28 cellular contexts compared by ENCODE assay signal in the genomic region with DNA sequence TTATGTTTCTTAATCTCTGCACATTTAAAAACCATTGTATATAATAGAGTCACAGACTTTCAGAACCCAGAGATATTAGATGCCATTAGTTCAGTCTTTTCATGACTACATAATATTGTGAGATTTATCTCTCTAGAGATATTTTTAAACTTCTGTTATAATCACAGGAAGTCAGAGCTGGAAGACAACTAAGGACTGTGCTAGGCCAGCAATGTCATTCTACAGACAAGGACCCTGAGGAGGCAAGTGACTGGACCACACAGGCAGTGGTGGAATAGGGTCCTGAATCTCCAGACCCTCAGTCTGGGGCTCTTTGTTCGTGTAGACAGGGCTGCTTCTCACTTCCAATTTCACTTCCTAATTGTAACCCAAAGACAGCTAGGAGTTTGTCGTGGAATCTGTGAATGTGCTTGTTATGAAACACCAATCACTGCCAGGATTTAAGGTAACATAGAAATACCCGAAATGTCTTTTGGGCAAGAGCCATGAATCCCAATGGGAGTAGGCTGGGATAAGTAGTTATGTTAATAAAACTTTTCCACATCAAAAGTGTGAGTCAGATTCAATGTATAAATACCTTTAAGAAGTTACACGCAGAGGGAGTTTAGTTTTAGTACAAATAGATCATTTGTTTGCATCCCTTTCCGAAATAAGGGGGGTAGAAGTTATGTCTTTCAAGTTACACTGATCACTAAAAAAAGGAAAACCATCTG.
DNase-seq lines count a peak whose midpoint lies in the region; ATAC-seq, FAIRE-seq and TF ChIP-seq lines count a peak whose summit lies in the region.
"Had no signal": no experiment of that assay in that cellular context is flagged by ENCODE, and none has a peak within 500 bp of the region (broad histone marks: within the 10 kb centered on the region; RNA-seq: fewer than 3 reads in every experiment).

No MANE protein-coding gene starts in this region.

- no peak overlapping the region for H4K8ac ChIP-seq in H1 (ENCODE audit: extremely low read depth, insufficient read depth, low read length)

- H3K9me3 ChIP-seq in heart left ventricle (no peaks in the 10 kb centered on the region), H1 (ENCODE audit: insufficient read depth in 2 of 2, low read depth in 1 of 2, low read length in 1 of 2) (no peaks in the 10 kb centered on the region), iPS-20b (ENCODE audit: insufficient read depth, low read depth, low read length) (no peaks in the 10 kb centered on the region)
- H3K9me3 ChIP-seq: esophagus squamous epithelium, upper lobe of right lung had no signal

- peak overlapping the region; percentile 54 for H4K91ac ChIP-seq in H1 (replicated peaks; ENCODE audit: insufficient read length, low read length)

- H3K23me2 ChIP-seq in H1 (ENCODE audit: low read depth, low read length) = no peaks in the 10 kb centered on the region; the same call in 1 of the 2 replicates

- H3K14ac ChIP-seq in H1 (ENCODE audit: insufficient read length) = no peak overlapping the region

- H2BK5ac ChIP-seq in H1 (ENCODE audit: low read depth, low read length) = peak overlapping the region; percentile 86

- peak overlapping the region; percentile 89; the same call in 1 of the 2 replicates for H3K18ac ChIP-seq in H1 (ENCODE audit: extremely low read depth, low read length)

- no peaks in the 10 kb centered on the region for H3K27me3 ChIP-seq in heart left ventricle
- H3K27me3 ChIP-seq in H1 (replicated peaks in 1 of 4; ENCODE audit: control insufficient read depth in 3 of 4, extremely low read depth in 1 of 4, insufficient read depth in 3 of 4, low read length in 3 of 4) = no peaks in the 10 kb centered on the region
- H3K27me3 ChIP-seq in iPS-20b (ENCODE audit: insufficient read depth, low read length) = no peaks in the 10 kb centered on the region
- H3K27me3 ChIP-seq: esophagus squamous epithelium, upper lobe of right lung had no signal

- CTCF ChIA-PET in H1 (lab: Charles Lee; ENCODE audit: partially characterized antibody) = interaction anchor here (1.2 to 1.6 kb wide), 2 partner anchors 22 to 140 kb away, joined by 3 to 4 read pairs; no protein-coding TSS in a partner anchor

- peak overlapping the region; percentile 93 for H2BK12ac ChIP-seq in H1 (ENCODE audit: low read depth, low read length)

- H3K4me3 ChIP-seq in heart left ventricle = no peak overlapping the region
- no peak overlapping the region for H3K4me3 ChIP-seq in H1 (ENCODE audit: extremely low read depth in 1 of 4, insufficient read depth in 2 of 4, low read depth in 3 of 4, low read length in 4 of 4)
- no peak overlapping the region for H3K4me3 ChIP-seq in iPS-20b (ENCODE audit: low read length)
- H3K4me3 ChIP-seq: esophagus squamous epithelium, upper lobe of right lung had no signal

- H3K36me3 ChIP-seq in heart left ventricle (no peaks in the 10 kb centered on the region), H1 (ENCODE audit: control insufficient read depth in 2 of 4, insufficient read depth in 4 of 4, low read length in 3 of 4) (no peaks in the 10 kb centered on the region), iPS-20b (ENCODE audit: insufficient read depth, low read depth, low read length) (no peaks in the 10 kb centered on the region)
- H3K36me3 ChIP-seq: esophagus squamous epithelium, upper lobe of right lung had no signal

- no peaks in the 10 kb centered on the region for H3K79me2 ChIP-seq in H1 (ENCODE audit: control insufficient read depth in 1 of 2, insufficient read depth in 2 of 2, low read length in 2 of 2)

- H3K56ac ChIP-seq in H1 (replicated peaks; ENCODE audit: insufficient read length, low read depth, low read length) = no peak overlapping the region

- peak overlapping the region; percentile 96 for H2BK20ac ChIP-seq in H1 (ENCODE audit: low read length)

- DNase-seq in heart left ventricle (no peak), cardiac septum (ENCODE audit: low spot score) (no peak), H1 (ENCODE audit: low read depth in 1 of 2, low spot score in 2 of 2) (no peak), COR-L47 (lab: John Stamatoyannopoulos, UW) (no peak)
- DNase-seq in stimulated activated CD4-positive, alpha-beta T cell treated with anti-CD3 and anti-CD28 coated beads, Interleukin-2, amount 100 ng/mL, for 48 hours = no peak
- DNase-seq in stimulated activated CD4-positive, alpha-beta T cell treated with anti-CD3 and anti-CD28 coated beads, Interleukin-4, amount 100 ng/mL, for 1 hour = no peak
- DNase-seq: 8988T; activated CD4-positive, alpha-beta T cell treated with anti-CD3 and anti-CD28 coated beads, Interleukin-2, amount 50 U/mL, for 48 hours; activated CD8-positive, alpha-beta memory T cell treated with anti-CD3 and anti-CD28 coated beads, Interleukin-2, amount 50 U/mL, for 48 hours; CD4-positive, alpha-beta T cell; effector memory CD8-positive, alpha-beta T cell; esophagus squamous epithelium; NCI-H1092; NCI-H1694 treated with DMSO at 0.1 percent for 48 hours; NCI-H2171 treated with DMSO at 0.1 percent for 48 hours; NCI-H524; nephron progenitor cell; retina; T-helper 1 cell; upper lobe of right lung had no signal

- TF ChIP-seq CTCF in heart left ventricle (IDR thresholded peaks at IDR 0.05) (no peak), H1 (IDR thresholded peaks at IDR 0.05; ENCODE audit: control extremely low read depth in 1 of 3, insufficient read depth in 1 of 3, low read depth in 1 of 3, low read length in 3 of 3) (no peak)

- peak; percentile 45 to 63 (median 54) for ATAC-seq in heart left ventricle
- no peak for ATAC-seq in GM18498 (IDR thresholded peaks at IDR 0.05; ENCODE audit: unreplicated experiment)
- ATAC-seq: activated CD4-positive, CD25-positive, alpha-beta regulatory T cell treated with anti-CD3 and anti-CD28 coated beads, Interleukin-2, amount 50 U/mL, for 24 hours; activated naive CD4-positive, alpha-beta T cell treated with anti-CD3 and anti-CD28 coated beads, Interleukin-2, amount 50 U/mL, for 72 hours; activated T-helper 17 cell treated with anti-CD3 and anti-CD28 coated beads, Interleukin-2, amount 50 U/mL, for 72 hours; effector memory CD8-positive, alpha-beta T cell; upper lobe of right lung had no signal

- H3K4me2 ChIP-seq in H1 (ENCODE audit: insufficient read depth in 1 of 2, low read depth in 2 of 2, low read length in 2 of 2) = peak overlapping the region; percentile 51 to 55; a peak in 2 of 4 replicates

- no peak overlapping the region for H3K23ac ChIP-seq in H1 (ENCODE audit: insufficient read length)

- peak overlapping the region; percentile 13 for H2BK120ac ChIP-seq in H1 (replicated peaks; ENCODE audit: low read depth, low read length)

- H2BK15ac ChIP-seq in H1 (ENCODE audit: low read length) = no peak overlapping the region

- POLR2A ChIA-PET in H1 (lab: Charles Lee; ENCODE audit: partially characterized antibody) = interaction anchor here (0.6 to 2.2 kb wide), 4 partner anchors 8 to 1775 kb away, joined by 3 to 7 read pairs (median 4); no protein-coding TSS in a partner anchor

- H2AK5ac ChIP-seq in H1 (ENCODE audit: low read depth, low read length) = 0 out of 2 replicates have a peak overlapping the region, but pooled peaks have one; percentile 31

- TF ChIP-seq EP300 in H1 (IDR thresholded peaks at IDR 0.05; ENCODE audit: borderline replicate concordance in 1 of 2, low read depth in 2 of 2, low read length in 2 of 2) = no peak

- no peak overlapping the region for H4K5ac ChIP-seq in H1 (ENCODE audit: insufficient read length, low read depth, low read length)

- H3K9ac ChIP-seq in H1 (replicated peaks in 1 of 4; ENCODE audit: extremely low read depth in 1 of 4, low read depth in 3 of 4, low read length in 3 of 4) (no peak overlapping the region), iPS-20b (ENCODE audit: low read depth, low read length) (peak overlapping the region; percentile 17; the same call in 1 of the 2 replicates)

- intact Hi-C loops in heart left ventricle (cut with DNase I) = loop anchor here in 1 of 10 donors (5.0 kb wide), 1 partner anchor 120 kb away; no protein-coding TSS in a partner anchor
- intact Hi-C loops in cardiac septum (cut with DNase I) = no loop called here

- H2AFZ ChIP-seq in H1 (ENCODE audit: low read length) = no peak overlapping the region

- no peaks in the 10 kb centered on the region for H3K79me1 ChIP-seq in H1 (ENCODE audit: low read depth, low read length)

- FAIRE-seq in H1 (lab: Jason Lieb, UNC) = no peak
- FAIRE-seq: colon, frontal cortex, keratinocyte had no signal

- TF ChIP-seq RAD21 in H1 (IDR thresholded peaks at IDR 0.05 in 1 of 2, conservative IDR thresholded peaks at IDR 0.05 in 1 of 2; ENCODE audit: low read depth in 2 of 2, low read length in 2 of 2) = no peak

- peak overlapping the region in 5 of 12 donors; percentile 13 to 55 (median 30) for H3K27ac ChIP-seq in heart left ventricle
- H3K27ac ChIP-seq in H1 (ENCODE audit: low read depth, low read length) = 0 out of 2 replicates have a peak overlapping the region, but pooled peaks have one; percentile 82
- no peak overlapping the region for H3K27ac ChIP-seq in iPS-20b (ENCODE audit: low read length)
- H3K27ac ChIP-seq: upper lobe of right lung had no signal

- H4K20me1 ChIP-seq in H1 (replicated peaks in 1 of 2; ENCODE audit: control insufficient read depth in 1 of 2, insufficient read depth in 2 of 2, low read length in 2 of 2) = no peaks in the 10 kb centered on the region

- no peak overlapping the region for H3K4ac ChIP-seq in H1 (replicated peaks; ENCODE audit: insufficient read length, low read depth, low read length)

- 50 to 66% (median 52%) methylated on average over 5 of the region's 5 CpGs for WGBS in heart left ventricle, 4 donors
- 84% methylated on average over 5 of the region's 5 CpGs; no CpG with 5 or more reads in 1 of the 2 experiments for WGBS in H1 (ENCODE audit: extremely low coverage in 1 of 2, insufficient coverage in 1 of 2, insufficient read length in 1 of 2, insufficient replicate concordance in 2 of 2, low coverage in 1 of 2, low lambda C conversion rate in 2 of 2, missing lambda C conversion rate in 1 of 2), 2 experiments

- TF ChIP-seq POLR2A in heart left ventricle (IDR thresholded peaks at IDR 0.05) (no peak), H1 (IDR thresholded peaks at IDR 0.05; ENCODE audit: control extremely low read depth in 1 of 2, low read depth in 2 of 2, low read length in 2 of 2) (no peak)

- H3K4me1 ChIP-seq in heart left ventricle (peaks cover 7 to 40% (median 19%) of the 10 kb centered on the region in 12 donors), H1 (replicated peaks in 1 of 4; ENCODE audit: control insufficient read depth in 3 of 4, insufficient read depth in 4 of 4, low read length in 3 of 4) (peaks cover 10 to 21% (median 16%) of the 10 kb centered on the region in 4 experiments), iPS-20b (ENCODE audit: insufficient read depth, low read length) (peaks cover 24% of the 10 kb centered on the region)

TF ChIP-seq in H1, 55 proteins besides CTCF, POLR2A, EP300 and RAD21 (continues in another document):
- TF ChIP-seq NRF1 (IDR thresholded peaks at IDR 0.05; ENCODE audit: low read depth, low read length) (no peak), GTF2F1 (IDR thresholded peaks at IDR 0.05; ENCODE audit: borderline replicate concordance, low read depth, low read length) (no peak)
- TF ChIP-seq, protein P1, sequence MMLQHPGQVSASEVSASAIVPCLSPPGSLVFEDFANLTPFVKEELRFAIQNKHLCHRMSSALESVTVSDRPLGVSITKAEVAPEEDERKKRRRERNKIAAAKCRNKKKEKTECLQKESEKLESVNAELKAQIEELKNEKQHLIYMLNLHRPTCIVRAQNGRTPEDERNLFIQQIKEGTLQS (IDR thresholded peaks at IDR 0.05; ENCODE audit: insufficient read depth, low read depth, low read length) = no peak
